ENCODE assay signal across 19 cellular contexts in the genomic region with DNA sequence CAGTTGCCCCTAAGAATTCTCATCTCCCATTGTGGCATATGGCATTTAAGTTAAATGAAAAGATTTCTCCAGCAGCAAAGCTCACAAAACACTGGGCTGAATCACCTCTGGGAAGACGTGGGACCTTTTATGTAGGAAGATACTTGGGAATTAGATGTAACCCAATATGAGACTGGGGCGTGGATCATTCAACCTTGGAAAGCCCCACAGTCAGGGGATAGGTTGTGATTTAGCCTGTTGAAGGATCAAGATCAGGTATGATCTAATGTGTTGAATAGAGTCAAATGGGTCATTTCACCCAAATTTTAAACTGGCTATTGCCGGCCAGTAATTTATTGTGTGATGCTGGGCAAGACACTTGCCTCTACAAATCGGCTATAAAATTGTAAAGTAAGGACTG. TPM values are rescaled to one million over a fixed set of nuclear protein-coding genes. Genes with fewer than 3 reads are reported as not detected.
DNase-seq lines count a peak whose midpoint lies in the region; FAIRE-seq and TF ChIP-seq lines count a peak whose summit lies in the region.
"Had no signal": no experiment of that assay in that cellular context is flagged by ENCODE, and none has a peak within 500 bp of the region (broad histone marks: within the 10 kb centered on the region; RNA-seq: fewer than 3 reads in every experiment).

No MANE protein-coding gene starts in this region.

- H3K27ac ChIP-seq in HEK293 (ENCODE audit: extremely low read depth, low read depth, low read length), result no peak overlapping the region
- H3K27ac ChIP-seq: BLaER1 treated with 17β-estradiol and CSF1 and Interleukin-3, amounts not matched to agents 10 nM and 100 nM had no signal

- peak; percentile 43 for DNase-seq in Daoy (ENCODE audit: low read depth)
- DNase-seq in islet precursor cell, result peak; percentile 16
- DNase-seq in activated naive CD8-positive, alpha-beta T cell treated with anti-CD3 and anti-CD28 coated beads for 36 hours, result no peak
- DNase-seq in GM13976 (ENCODE audit: low spot score), result no peak
- no peak for DNase-seq in progenitor cell of endocrine pancreas (ENCODE audit: low spot score, unreplicated experiment)
- DNase-seq in D721Med (ENCODE audit: insufficient read length, low spot score), result no peak
- DNase-seq: Calu3; CD8-positive, alpha-beta T cell; HCEC 1CT; NCI-H1092 treated with DMSO at 0.1 percent for 48 hours; NCI-H2081 treated with DMSO at 0.1 percent for 48 hours; NCI-H526; RPMI8226 had no signal

- peaks cover 51% of the 10 kb centered on the region for H3K4me1 Mint-ChIP-seq in brain
- H3K4me1 Mint-ChIP-seq in activated naive CD8-positive, alpha-beta T cell treated with anti-CD3 and anti-CD28 coated beads for 36 hours, result peaks cover 3% of the 10 kb centered on the region
- H3K4me1 Mint-ChIP-seq in progenitor cell of endocrine pancreas (ENCODE audit: low read depth), result peaks cover 9% of the 10 kb centered on the region

- in situ Hi-C loops in GM13976 (cut with MboI; ENCODE audit: low sequenced_read_pairs, unreplicated experiment), result no loop called here

- H3K9me3 ChIP-seq in HEK293 (ENCODE audit: control insufficient read depth, insufficient read depth, low read depth, low read length), result no peaks in the 10 kb centered on the region

- TF ChIP-seq CTCF in HEK293 (tag by site-specific recombination; IDR thresholded peaks at IDR 0.05), result no peak
- TF ChIP-seq CTCF in brain (conservative IDR thresholded peaks at IDR 0.05), result no peak
- TF ChIP-seq CTCF in GM13976 (IDR thresholded peaks at IDR 0.05; ENCODE audit: borderline replicate concordance, control extremely low read depth, extremely low read depth, insufficient read depth, missing control alignments), result no peak
- no peak for TF ChIP-seq CTCF in progenitor cell of endocrine pancreas (IDR thresholded peaks at IDR 0.05; ENCODE audit: unreplicated experiment)
- no peak for TF ChIP-seq CTCF in D721Med (IDR thresholded peaks at IDR 0.05; ENCODE audit: insufficient read depth, missing control alignments)

- H3K27me3 Mint-ChIP-seq in brain (no peaks in the 10 kb centered on the region), progenitor cell of endocrine pancreas (peaks cover 8% of the 10 kb centered on the region)
- H3K27me3 Mint-ChIP-seq in activated naive CD8-positive, alpha-beta T cell treated with anti-CD3 and anti-CD28 coated beads for 36 hours, result peaks cover 12% of the 10 kb centered on the region

- H3K4me3 ChIP-seq in HEK293 (ENCODE audit: low read depth, low read length), result no peak overlapping the region
- H3K4me3 ChIP-seq: BLaER1 treated with 17β-estradiol and CSF1 and Interleukin-3, amounts not matched to agents 10 nM and 100 nM; GM23338 had no signal

- H3K9me3 Mint-ChIP-seq in brain (peaks cover 5 to 25% (median 19%) of the 10 kb centered on the region in 5 experiments), progenitor cell of endocrine pancreas (ENCODE audit: low read depth) (peaks cover 7% of the 10 kb centered on the region)
- peaks cover 5% of the 10 kb centered on the region for H3K9me3 Mint-ChIP-seq in activated naive CD8-positive, alpha-beta T cell treated with anti-CD3 and anti-CD28 coated beads for 36 hours

- FAIRE-seq in D721Med (lab: Jason Lieb, UNC), result no peak
- FAIRE-seq: GM19239 had no signal

- H3K4me1 ChIP-seq in HEK293 (ENCODE audit: control insufficient read depth, insufficient read depth, low read length), result peaks cover 15% of the 10 kb centered on the region
- H3K4me1 ChIP-seq: BLaER1 treated with 17β-estradiol and CSF1 and Interleukin-3, amounts not matched to agents 10 nM and 100 nM had no signal

- peaks cover 3% of the 10 kb centered on the region for H3K36me3 Mint-ChIP-seq in brain
- H3K36me3 Mint-ChIP-seq in activated naive CD8-positive, alpha-beta T cell treated with anti-CD3 and anti-CD28 coated beads for 36 hours, result no peaks in the 10 kb centered on the region
- no peaks in the 10 kb centered on the region for H3K36me3 Mint-ChIP-seq in progenitor cell of endocrine pancreas (ENCODE audit: insufficient read depth)
- H3K36me3 Mint-ChIP-seq: CD8-positive, alpha-beta T cell had no signal

- H3K36me3 ChIP-seq in HEK293 (ENCODE audit: control insufficient read depth in 2 of 2, insufficient read depth in 1 of 2, low read length in 2 of 2), result no peaks in the 10 kb centered on the region
- H3K36me3 ChIP-seq: BLaER1 treated with 17β-estradiol and CSF1 and Interleukin-3, amounts not matched to agents 10 nM and 100 nM had no signal

- H3K4me3 Mint-ChIP-seq in brain, result peak overlapping the region in 1 of 5 experiments; percentile 0
- H3K4me3 Mint-ChIP-seq in activated naive CD8-positive, alpha-beta T cell treated with anti-CD3 and anti-CD28 coated beads for 36 hours, result no peak overlapping the region
- H3K4me3 Mint-ChIP-seq in progenitor cell of endocrine pancreas (ENCODE audit: low read depth), result no peak overlapping the region
- H3K4me3 Mint-ChIP-seq: CD8-positive, alpha-beta T cell; GM23338 had no signal

- H3K27ac Mint-ChIP-seq in brain (peak overlapping the region; percentile 29 to 75 (median 56)), progenitor cell of endocrine pancreas (no peak overlapping the region)
- H3K27ac Mint-ChIP-seq in activated naive CD8-positive, alpha-beta T cell treated with anti-CD3 and anti-CD28 coated beads for 36 hours, result no peak overlapping the region
- H3K27ac Mint-ChIP-seq: CD8-positive, alpha-beta T cell; GM23338 had no signal

- CTCF ChIA-PET in HEK293 (lab: Yijun Ruan, JAX), result interaction anchor here (0.9 to 1.6 kb wide), 3 partner anchors 10 to 250 kb away, joined by 3 to 6 read pairs (median 6); no protein-coding TSS in a partner anchor

- POLR2A ChIA-PET in HEK293 (lab: Yijun Ruan, JAX), result interaction anchor here (1.1 kb wide), 1 partner anchor 11 kb away, joined by 3 read pairs; no protein-coding TSS in a partner anchor

TF ChIP-seq in HEK293, 187 proteins besides CTCF, POLR2A, EP300 and RAD21:
- TF ChIP-seq ZNF274 (IDR thresholded peaks at IDR 0.05; ENCODE audit: low read length) (no peak), ZNF274 (tag by site-specific recombination; IDR thresholded peaks at IDR 0.05; ENCODE audit: borderline replicate concordance) (no peak), ZFHX2 (tag by site-specific recombination; conservative IDR thresholded peaks at IDR 0.05) (peak; percentile 40; the same call in 1 of the 2 replicates), EGR2 (tag by site-specific recombination; IDR thresholded peaks at IDR 0.05; ENCODE audit: low read depth) (peak; percentile 21; the same call in 1 of the 2 replicates), ZNF585B (tag by site-specific recombination; IDR thresholded peaks at IDR 0.05) (no peak), SP7 (tag by site-specific recombination; IDR thresholded peaks at IDR 0.05) (peak; percentile 64), ZEB2 (tag by site-specific recombination; IDR thresholded peaks at IDR 0.05) (0 out of 2 replicates have a peak, but pooled peaks have one; percentile 4), ZNF335 (tag by site-specific recombination; conservative IDR thresholded peaks at IDR 0.05) (peak; percentile 33; the same call in 1 of the 2 replicates)

RNA-seq across cellular contexts. Expression of a gene that starts 47.0 kb away (rescaled TPM):
- total RNA-seq in Daoy (2014; rRNA removed; shearing (Covaris generic)), result 32.6 and 40.3 TPM in 2 replicates
- 0.44 TPM for polyA plus RNA-seq in brain (ENCODE audit: insufficient read depth, low read depth, low replicate concordance)
- total RNA-seq in activated naive CD8-positive, alpha-beta T cell treated with anti-CD3 and anti-CD28 coated beads for 36 hours, result under 1 TPM; 0.45 to 0.64 TPM
- 34.1 and 34.4 TPM in 2 replicates for total RNA-seq in progenitor cell of endocrine pancreas
- total RNA-seq: CD8-positive, alpha-beta T cell; T-helper 1 cell treated with Interleukin-12 subunit alpha and Interleukin-12 subunit beta and Interleukin-4 antibody, amounts not matched to agents 30 ng/mL and 1 ng/mL, for 36 hours had no signal

Comparison
In these comparisons a context has a peak if more than half of its experiments do, and no peak if none do; other contexts are left out.
1. DNase-seq: peak in Daoy (single experiment) and islet precursor cell (single experiment); none in activated naive CD8-positive, alpha-beta T cell treated with anti-CD3 and anti-CD28 coated beads for 36 hours (single experiment), GM13976 (single experiment), progenitor cell of endocrine pancreas (single experiment) and D721Med (single experiment).
2. H3K27ac Mint-ChIP-seq: peak in brain (5 of 5); none in activated naive CD8-positive, alpha-beta T cell treated with anti-CD3 and anti-CD28 coated beads for 36 hours (single experiment) and progenitor cell of endocrine pancreas (single experiment).
3. RNA of a gene that starts 47.0 kb away (total RNA-seq): 34.1 to 34.4 TPM in progenitor cell of endocrine pancreas and 32.6 to 40.3 TPM in Daoy; 0.45 to 0.64 TPM in activated naive CD8-positive, alpha-beta T cell treated with anti-CD3 and anti-CD28 coated beads for 36 hours; every median in the first group is over 10 times any median in the second.